8 cellular contexts compared by ENCODE assay signal in the genomic region with DNA sequence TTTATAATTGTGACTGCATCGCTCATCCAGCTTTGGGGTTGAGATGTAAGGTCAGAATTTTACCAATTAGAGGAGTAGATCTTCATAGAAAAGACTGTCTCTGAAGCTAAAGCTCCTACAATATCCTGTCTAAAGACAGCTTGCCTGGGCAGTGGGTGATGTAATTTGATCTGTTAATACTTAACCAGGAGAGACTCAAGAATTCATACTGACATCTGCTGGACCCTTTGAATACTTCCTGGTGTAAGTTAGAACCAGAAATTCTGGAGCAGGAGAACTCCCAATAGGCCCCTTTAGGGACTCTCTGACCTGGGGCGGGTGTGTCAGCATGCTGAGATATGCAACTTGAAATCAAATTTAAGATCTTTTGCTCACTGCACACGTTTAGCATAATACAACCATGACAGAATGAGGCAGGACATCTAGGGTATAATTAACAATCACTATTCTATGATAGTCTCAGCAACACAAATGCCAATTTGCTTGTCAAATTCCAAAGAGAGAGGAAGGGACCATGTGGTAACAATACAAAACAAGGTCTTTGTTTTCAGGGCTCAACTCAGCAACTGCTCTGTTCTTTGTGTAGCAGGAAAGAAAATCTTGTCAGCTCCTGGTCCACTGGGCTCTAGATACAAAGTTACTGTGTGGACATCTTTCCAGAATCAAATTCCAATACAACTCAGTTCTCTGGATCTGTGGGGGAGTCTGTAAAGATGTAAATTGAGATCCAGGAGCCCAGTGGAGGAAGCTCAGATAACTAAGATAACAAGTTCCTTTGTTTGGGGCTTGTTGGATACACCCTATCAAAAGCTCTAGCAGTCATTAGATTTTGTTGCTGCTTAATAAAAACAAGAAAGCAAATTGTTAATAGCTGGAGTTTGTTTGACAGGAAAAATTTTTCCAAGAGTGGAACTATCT.
DNase-seq lines count a peak whose midpoint lies in the region; ATAC-seq, FAIRE-seq and TF ChIP-seq lines count a peak whose summit lies in the region.

No MANE protein-coding gene starts in this region.

- intact Hi-C loops in activated CD8-positive, alpha-beta T cell treated with anti-CD3 and anti-CD28 coated beads for 36 hours (cut with micrococcal nuclease): no loop called here

- WGBS in A549 (ENCODE audit: missing lambda C conversion rate): 16% methylated on average over 3 of the region's 3 CpGs

- TF ChIP-seq POLR2A in A549 (IDR thresholded peaks at IDR 0.05; ENCODE audit: low read length): no peak
- no peak for TF ChIP-seq POLR2A in erythroblast (IDR thresholded peaks at IDR 0.05; ENCODE audit: low read length)

- H3K36me3 Mint-ChIP-seq in chondrocyte (ENCODE audit: low read depth): no peaks in the 10 kb centered on the region
- H3K36me3 Mint-ChIP-seq in activated CD8-positive, alpha-beta T cell treated with anti-CD3 and anti-CD28 coated beads for 36 hours (ENCODE audit: low read depth): no peaks in the 10 kb centered on the region

- CTCF ChIA-PET in A549 (lab: Yijun Ruan, JAX): interaction anchor here (0.8 to 1.8 kb wide), 6 partner anchors 13 to 469 kb away, joined by 3 to 5 read pairs (median 4); no protein-coding TSS in a partner anchor
- CTCF ChIA-PET in activated CD8-positive, alpha-beta T cell treated with anti-CD3 and anti-CD28 coated beads for 36 hours (lab: Charles Lee): interaction anchor here (0.7 kb wide), 1 partner anchor 56 kb away, joined by 3 read pairs; no protein-coding TSS in a partner anchor

- H3K27ac ChIP-seq in A549: no peak overlapping the region; a peak in 1 of 6 replicates

- no peak overlapping the region for H3K4me3 Mint-ChIP-seq in chondrocyte (ENCODE audit: unreplicated experiment)
- H3K4me3 Mint-ChIP-seq in activated CD8-positive, alpha-beta T cell treated with anti-CD3 and anti-CD28 coated beads for 36 hours: no peak overlapping the region

- H3K4me2 ChIP-seq in A549: peak overlapping the region; percentile 7; the same call in 2 of the 3 replicates

- H3K27ac Mint-ChIP-seq in chondrocyte (ENCODE audit: unreplicated experiment): peak overlapping the region; percentile 33
- no peak overlapping the region for H3K27ac Mint-ChIP-seq in activated CD8-positive, alpha-beta T cell treated with anti-CD3 and anti-CD28 coated beads for 36 hours

- no peak overlapping the region for H3K4me3 ChIP-seq in A549

- no peaks in the 10 kb centered on the region for H3K27me3 Mint-ChIP-seq in chondrocyte (ENCODE audit: low read depth)
- peaks cover 10% of the 10 kb centered on the region for H3K27me3 Mint-ChIP-seq in activated CD8-positive, alpha-beta T cell treated with anti-CD3 and anti-CD28 coated beads for 36 hours

- 0 out of 5 replicates have a peak, but pooled peaks of 1 of the 2 experiments have one; percentile 19 for TF ChIP-seq RAD21 in A549 (conservative IDR thresholded peaks at IDR 0.05 in 1 of 2, IDR thresholded peaks at IDR 0.05 in 1 of 2)

- H3K9me3 Mint-ChIP-seq in chondrocyte (ENCODE audit: low read depth): no peaks in the 10 kb centered on the region
- no peaks in the 10 kb centered on the region for H3K9me3 Mint-ChIP-seq in activated CD8-positive, alpha-beta T cell treated with anti-CD3 and anti-CD28 coated beads for 36 hours

- POLR2A ChIA-PET in A549 (lab: Yijun Ruan, JAX): no interaction called here
- POLR2A ChIA-PET in activated CD8-positive, alpha-beta T cell treated with anti-CD3 and anti-CD28 coated beads for 36 hours (lab: Charles Lee): no interaction called here

- ATAC-seq in A549: peak; percentile 89 to 92
- ATAC-seq in GM21529 (IDR thresholded peaks at IDR 0.05; ENCODE audit: unreplicated experiment): peak; percentile 69
- ATAC-seq in activated CD8-positive, alpha-beta T cell treated with anti-CD3 and anti-CD28 coated beads for 36 hours: no peak

- H3K4me1 ChIP-seq in A549: 0 out of 3 replicates have a peak, but pooled peaks cover 2% of the 10 kb centered on the region

- H3K9me3 ChIP-seq in A549: no peaks in the 10 kb centered on the region

- TF ChIP-seq EP300 in A549 (IDR thresholded peaks at IDR 0.05): no peak

- TF ChIP-seq CTCF in A549 (IDR thresholded peaks at IDR 0.05) (no peak; the same call in 2 of the 3 replicates), chondrocyte (IDR thresholded peaks at IDR 0.05) (peak; percentile 72)
- TF ChIP-seq CTCF in activated CD8-positive, alpha-beta T cell treated with anti-CD3 and anti-CD28 coated beads for 36 hours (IDR thresholded peaks at IDR 0.05): no peak

- no peak for FAIRE-seq in A549 (lab: Jason Lieb, UNC)

- peak; percentile 38 to 62 for DNase-seq in A549 (ENCODE audit: low read depth in 1 of 2, low spot score in 1 of 2)
- DNase-seq in NCI-H1436 (lab: John Stamatoyannopoulos, UW): peak; percentile 47
- DNase-seq in chondrocyte (ENCODE audit: low spot score): no peak
- peak; percentile 93 for DNase-seq in pons (ENCODE audit: low spot score)
- DNase-seq in erythroblast (lab: John Stamatoyannopoulos, UW): no peak
- no peak for DNase-seq in activated CD8-positive, alpha-beta T cell treated with anti-CD3 and anti-CD28 coated beads for 36 hours
- no peak for DNase-seq in islet precursor cell

- peaks cover 14% of the 10 kb centered on the region for H3K4me1 Mint-ChIP-seq in chondrocyte (ENCODE audit: low read depth)
- no peaks in the 10 kb centered on the region for H3K4me1 Mint-ChIP-seq in activated CD8-positive, alpha-beta T cell treated with anti-CD3 and anti-CD28 coated beads for 36 hours (ENCODE audit: low read depth)

TF ChIP-seq in A549, 52 proteins besides CTCF, POLR2A, EP300 and RAD21:
- TF ChIP-seq CEBPB (IDR thresholded peaks at IDR 0.05): 0 out of 4 replicates have a peak, but pooled peaks of 1 of the 2 experiments have one; percentile 20
- TF ChIP-seq SMC3 (IDR thresholded peaks at IDR 0.05): 0 out of 3 replicates have a peak, but pooled peaks have one; percentile 9
- no peak for TF ChIP-seq RARB (CRISPR knock-in tag; IDR thresholded peaks at IDR 0.05)
- TF ChIP-seq, protein P1, sequence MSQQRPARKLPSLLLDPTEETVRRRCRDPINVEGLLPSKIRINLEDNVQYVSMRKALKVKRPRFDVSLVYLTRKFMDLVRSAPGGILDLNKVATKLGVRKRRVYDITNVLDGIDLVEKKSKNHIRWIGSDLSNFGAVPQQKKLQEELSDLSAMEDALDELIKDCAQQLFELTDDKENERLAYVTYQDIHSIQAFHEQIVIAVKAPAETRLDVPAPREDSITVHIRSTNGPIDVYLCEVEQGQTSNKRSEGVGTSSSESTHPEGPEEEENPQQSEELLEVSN (IDR thresholded peaks at IDR 0.05; ENCODE audit: borderline replicate concordance, low read depth): no peak

Comparison
In these comparisons a context has a peak if more than half of its experiments do, and no peak if none do; other contexts are left out.
1. DNase-seq: peak in A549 (2 of 2), NCI-H1436 (single experiment) and pons (single experiment); none in chondrocyte (single experiment), erythroblast (0 of 2), activated CD8-positive, alpha-beta T cell treated with anti-CD3 and anti-CD28 coated beads for 36 hours (single experiment) and islet precursor cell (single experiment).